Comparison of ENCODE assay signal across 1 cellular context in the genomic region with DNA sequence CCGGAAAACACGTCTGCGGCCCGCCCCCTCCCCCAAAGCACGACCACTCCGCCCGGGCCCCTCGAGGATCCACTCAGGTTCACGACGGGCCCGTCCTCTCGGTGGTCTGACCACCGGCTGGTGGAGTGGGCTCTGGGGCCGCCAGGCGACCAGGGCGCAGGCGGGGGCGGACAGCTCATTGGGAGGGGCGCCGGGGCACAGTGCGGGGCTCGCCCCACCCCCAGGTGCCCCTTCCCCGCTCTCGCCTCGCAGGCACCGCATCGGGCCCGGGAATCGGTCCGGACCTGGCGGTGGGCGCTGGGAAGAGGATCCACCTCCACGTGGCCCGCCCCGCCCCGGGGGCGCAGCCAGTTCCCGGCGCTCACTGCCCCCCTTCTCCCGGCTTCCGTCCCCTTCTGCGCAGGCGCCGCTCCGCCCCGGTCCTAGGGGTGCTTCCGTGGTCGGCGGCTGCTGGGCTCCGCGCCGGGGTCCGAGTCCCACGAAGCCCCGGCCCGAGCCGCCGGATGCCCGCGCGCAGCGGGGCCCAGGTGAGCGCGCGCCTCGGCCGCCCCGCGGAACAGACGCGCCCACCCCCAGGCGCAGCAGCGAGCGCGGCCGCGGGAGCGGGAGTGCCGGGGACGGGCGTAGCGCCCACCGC.
TF ChIP-seq lines count a peak whose summit lies in the region.

A gene with protein sequence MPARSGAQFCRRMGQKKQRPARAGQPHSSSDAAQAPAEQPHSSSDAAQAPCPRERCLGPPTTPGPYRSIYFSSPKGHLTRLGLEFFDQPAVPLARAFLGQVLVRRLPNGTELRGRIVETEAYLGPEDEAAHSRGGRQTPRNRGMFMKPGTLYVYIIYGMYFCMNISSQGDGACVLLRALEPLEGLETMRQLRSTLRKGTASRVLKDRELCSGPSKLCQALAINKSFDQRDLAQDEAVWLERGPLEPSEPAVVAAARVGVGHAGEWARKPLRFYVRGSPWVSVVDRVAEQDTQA (plus strand): TSS at position 419 of the 637 bp plus-strand sequence. CDS start 85 bp downstream, at position 504.

TF ChIP-seq in HepG2, 621 proteins besides CTCF, POLR2A, EP300 and RAD21 (continued from another document and continues in another):
- TF ChIP-seq, protein P1, sequence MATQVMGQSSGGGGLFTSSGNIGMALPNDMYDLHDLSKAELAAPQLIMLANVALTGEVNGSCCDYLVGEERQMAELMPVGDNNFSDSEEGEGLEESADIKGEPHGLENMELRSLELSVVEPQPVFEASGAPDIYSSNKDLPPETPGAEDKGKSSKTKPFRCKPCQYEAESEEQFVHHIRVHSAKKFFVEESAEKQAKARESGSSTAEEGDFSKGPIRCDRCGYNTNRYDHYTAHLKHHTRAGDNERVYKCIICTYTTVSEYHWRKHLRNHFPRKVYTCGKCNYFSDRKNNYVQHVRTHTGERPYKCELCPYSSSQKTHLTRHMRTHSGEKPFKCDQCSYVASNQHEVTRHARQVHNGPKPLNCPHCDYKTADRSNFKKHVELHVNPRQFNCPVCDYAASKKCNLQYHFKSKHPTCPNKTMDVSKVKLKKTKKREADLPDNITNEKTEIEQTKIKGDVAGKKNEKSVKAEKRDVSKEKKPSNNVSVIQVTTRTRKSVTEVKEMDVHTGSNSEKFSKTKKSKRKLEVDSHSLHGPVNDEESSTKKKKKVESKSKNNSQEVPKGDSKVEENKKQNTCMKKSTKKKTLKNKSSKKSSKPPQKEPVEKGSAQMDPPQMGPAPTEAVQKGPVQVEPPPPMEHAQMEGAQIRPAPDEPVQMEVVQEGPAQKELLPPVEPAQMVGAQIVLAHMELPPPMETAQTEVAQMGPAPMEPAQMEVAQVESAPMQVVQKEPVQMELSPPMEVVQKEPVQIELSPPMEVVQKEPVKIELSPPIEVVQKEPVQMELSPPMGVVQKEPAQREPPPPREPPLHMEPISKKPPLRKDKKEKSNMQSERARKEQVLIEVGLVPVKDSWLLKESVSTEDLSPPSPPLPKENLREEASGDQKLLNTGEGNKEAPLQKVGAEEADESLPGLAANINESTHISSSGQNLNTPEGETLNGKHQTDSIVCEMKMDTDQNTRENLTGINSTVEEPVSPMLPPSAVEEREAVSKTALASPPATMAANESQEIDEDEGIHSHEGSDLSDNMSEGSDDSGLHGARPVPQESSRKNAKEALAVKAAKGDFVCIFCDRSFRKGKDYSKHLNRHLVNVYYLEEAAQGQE (IDR thresholded peaks at IDR 0.05; ENCODE audit: borderline replicate concordance in 1 of 2, low read depth in 1 of 2, low read length in 2 of 2) = no peak
- TF ChIP-seq, protein P2, sequence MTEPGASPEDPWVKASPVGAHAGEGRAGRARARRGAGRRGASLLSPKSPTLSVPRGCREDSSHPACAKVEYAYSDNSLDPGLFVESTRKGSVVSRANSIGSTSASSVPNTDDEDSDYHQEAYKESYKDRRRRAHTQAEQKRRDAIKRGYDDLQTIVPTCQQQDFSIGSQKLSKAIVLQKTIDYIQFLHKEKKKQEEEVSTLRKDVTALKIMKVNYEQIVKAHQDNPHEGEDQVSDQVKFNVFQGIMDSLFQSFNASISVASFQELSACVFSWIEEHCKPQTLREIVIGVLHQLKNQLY (CRISPR knock-in tag; IDR thresholded peaks at IDR 0.05) = peak; percentile 33; the same call in 1 of the 2 replicates
- TF ChIP-seq ZSCAN9 (CRISPR knock-in tag; IDR thresholded peaks at IDR 0.05; ENCODE audit: borderline replicate concordance) = no peak
- TF ChIP-seq MIER2 (CRISPR knock-in tag; IDR thresholded peaks at IDR 0.05) = no peak
- TF ChIP-seq, protein P3, sequence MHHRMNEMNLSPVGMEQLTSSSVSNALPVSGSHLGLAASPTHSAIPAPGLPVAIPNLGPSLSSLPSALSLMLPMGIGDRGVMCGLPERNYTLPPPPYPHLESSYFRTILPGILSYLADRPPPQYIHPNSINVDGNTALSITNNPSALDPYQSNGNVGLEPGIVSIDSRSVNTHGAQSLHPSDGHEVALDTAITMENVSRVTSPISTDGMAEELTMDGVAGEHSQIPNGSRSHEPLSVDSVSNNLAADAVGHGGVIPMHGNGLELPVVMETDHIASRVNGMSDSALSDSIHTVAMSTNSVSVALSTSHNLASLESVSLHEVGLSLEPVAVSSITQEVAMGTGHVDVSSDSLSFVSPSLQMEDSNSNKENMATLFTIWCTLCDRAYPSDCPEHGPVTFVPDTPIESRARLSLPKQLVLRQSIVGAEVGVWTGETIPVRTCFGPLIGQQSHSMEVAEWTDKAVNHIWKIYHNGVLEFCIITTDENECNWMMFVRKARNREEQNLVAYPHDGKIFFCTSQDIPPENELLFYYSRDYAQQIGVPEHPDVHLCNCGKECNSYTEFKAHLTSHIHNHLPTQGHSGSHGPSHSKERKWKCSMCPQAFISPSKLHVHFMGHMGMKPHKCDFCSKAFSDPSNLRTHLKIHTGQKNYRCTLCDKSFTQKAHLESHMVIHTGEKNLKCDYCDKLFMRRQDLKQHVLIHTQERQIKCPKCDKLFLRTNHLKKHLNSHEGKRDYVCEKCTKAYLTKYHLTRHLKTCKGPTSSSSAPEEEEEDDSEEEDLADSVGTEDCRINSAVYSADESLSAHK (CRISPR knock-in tag; IDR thresholded peaks at IDR 0.05; ENCODE audit: borderline replicate concordance) = no peak
- TF ChIP-seq, protein P4, sequence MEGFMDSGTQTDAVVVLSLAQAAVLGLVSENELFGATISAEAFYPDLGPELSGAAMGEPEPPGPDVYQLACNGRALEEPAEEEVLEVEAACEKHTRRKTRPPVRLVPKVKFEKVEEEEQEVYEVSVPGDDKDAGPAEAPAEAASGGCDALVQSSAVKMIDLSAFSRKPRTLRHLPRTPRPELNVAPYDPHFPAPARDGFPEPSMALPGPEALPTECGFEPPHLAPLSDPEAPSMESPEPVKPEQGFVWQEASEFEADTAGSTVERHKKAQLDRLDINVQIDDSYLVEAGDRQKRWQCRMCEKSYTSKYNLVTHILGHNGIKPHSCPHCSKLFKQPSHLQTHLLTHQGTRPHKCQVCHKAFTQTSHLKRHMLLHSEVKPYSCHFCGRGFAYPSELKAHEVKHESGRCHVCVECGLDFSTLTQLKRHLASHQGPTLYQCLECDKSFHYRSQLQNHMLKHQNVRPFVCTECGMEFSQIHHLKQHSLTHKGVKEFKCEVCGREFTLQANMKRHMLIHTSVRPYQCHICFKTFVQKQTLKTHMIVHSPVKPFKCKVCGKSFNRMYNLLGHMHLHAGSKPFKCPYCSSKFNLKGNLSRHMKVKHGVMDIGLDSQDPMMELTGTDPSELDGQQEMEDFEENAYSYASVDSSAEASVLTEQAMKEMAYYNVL (CRISPR knock-in tag; IDR thresholded peaks at IDR 0.05; ENCODE audit: borderline replicate concordance) = no peak; the same call in 1 of the 2 replicates
- no peak for TF ChIP-seq ZNF33B (CRISPR knock-in tag; IDR thresholded peaks at IDR 0.05)
- TF ChIP-seq, protein P5, sequence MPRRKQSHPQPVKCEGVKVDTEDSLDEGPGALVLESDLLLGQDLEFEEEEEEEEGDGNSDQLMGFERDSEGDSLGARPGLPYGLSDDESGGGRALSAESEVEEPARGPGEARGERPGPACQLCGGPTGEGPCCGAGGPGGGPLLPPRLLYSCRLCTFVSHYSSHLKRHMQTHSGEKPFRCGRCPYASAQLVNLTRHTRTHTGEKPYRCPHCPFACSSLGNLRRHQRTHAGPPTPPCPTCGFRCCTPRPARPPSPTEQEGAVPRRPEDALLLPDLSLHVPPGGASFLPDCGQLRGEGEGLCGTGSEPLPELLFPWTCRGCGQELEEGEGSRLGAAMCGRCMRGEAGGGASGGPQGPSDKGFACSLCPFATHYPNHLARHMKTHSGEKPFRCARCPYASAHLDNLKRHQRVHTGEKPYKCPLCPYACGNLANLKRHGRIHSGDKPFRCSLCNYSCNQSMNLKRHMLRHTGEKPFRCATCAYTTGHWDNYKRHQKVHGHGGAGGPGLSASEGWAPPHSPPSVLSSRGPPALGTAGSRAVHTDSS (CRISPR knock-in tag; conservative IDR thresholded peaks at IDR 0.05) = no peak
- no peak for TF ChIP-seq ATF7 (IDR thresholded peaks at IDR 0.05)
- no peak for TF ChIP-seq ATF7 (CRISPR knock-in tag; IDR thresholded peaks at IDR 0.05)
- no peak for TF ChIP-seq RARA (CRISPR knock-in tag; IDR thresholded peaks at IDR 0.05)
- no peak for TF ChIP-seq CREB1 (IDR thresholded peaks at IDR 0.05)
- TF ChIP-seq CREB1 (CRISPR knock-in tag; IDR thresholded peaks at IDR 0.05) = no peak
- no peak for TF ChIP-seq NFIB (CRISPR knock-in tag; IDR thresholded peaks at IDR 0.05; ENCODE audit: borderline replicate concordance)
- TF ChIP-seq, protein P6, sequence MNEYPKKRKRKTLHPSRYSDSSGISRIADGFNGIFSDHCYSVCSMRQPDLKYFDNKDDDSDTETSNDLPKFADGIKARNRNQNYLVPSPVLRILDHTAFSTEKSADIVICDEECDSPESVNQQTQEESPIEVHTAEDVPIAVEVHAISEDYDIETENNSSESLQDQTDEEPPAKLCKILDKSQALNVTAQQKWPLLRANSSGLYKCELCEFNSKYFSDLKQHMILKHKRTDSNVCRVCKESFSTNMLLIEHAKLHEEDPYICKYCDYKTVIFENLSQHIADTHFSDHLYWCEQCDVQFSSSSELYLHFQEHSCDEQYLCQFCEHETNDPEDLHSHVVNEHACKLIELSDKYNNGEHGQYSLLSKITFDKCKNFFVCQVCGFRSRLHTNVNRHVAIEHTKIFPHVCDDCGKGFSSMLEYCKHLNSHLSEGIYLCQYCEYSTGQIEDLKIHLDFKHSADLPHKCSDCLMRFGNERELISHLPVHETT (CRISPR knock-in tag; conservative IDR thresholded peaks at IDR 0.05) = no peak
- TF ChIP-seq, protein P7, sequence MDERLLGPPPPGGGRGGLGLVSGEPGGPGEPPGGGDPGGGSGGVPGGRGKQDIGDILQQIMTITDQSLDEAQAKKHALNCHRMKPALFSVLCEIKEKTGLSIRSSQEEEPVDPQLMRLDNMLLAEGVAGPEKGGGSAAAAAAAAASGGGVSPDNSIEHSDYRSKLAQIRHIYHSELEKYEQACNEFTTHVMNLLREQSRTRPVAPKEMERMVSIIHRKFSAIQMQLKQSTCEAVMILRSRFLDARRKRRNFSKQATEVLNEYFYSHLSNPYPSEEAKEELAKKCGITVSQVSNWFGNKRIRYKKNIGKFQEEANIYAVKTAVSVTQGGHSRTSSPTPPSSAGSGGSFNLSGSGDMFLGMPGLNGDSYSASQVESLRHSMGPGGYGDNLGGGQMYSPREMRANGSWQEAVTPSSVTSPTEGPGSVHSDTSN (CRISPR knock-in tag; IDR thresholded peaks at IDR 0.05) = no peak
- TF ChIP-seq, protein P8, sequence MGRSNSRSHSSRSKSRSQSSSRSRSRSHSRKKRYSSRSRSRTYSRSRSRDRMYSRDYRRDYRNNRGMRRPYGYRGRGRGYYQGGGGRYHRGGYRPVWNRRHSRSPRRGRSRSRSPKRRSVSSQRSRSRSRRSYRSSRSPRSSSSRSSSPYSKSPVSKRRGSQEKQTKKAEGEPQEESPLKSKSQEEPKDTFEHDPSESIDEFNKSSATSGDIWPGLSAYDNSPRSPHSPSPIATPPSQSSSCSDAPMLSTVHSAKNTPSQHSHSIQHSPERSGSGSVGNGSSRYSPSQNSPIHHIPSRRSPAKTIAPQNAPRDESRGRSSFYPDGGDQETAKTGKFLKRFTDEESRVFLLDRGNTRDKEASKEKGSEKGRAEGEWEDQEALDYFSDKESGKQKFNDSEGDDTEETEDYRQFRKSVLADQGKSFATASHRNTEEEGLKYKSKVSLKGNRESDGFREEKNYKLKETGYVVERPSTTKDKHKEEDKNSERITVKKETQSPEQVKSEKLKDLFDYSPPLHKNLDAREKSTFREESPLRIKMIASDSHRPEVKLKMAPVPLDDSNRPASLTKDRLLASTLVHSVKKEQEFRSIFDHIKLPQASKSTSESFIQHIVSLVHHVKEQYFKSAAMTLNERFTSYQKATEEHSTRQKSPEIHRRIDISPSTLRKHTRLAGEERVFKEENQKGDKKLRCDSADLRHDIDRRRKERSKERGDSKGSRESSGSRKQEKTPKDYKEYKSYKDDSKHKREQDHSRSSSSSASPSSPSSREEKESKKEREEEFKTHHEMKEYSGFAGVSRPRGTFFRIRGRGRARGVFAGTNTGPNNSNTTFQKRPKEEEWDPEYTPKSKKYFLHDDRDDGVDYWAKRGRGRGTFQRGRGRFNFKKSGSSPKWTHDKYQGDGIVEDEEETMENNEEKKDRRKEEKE (IDR thresholded peaks at IDR 0.05) = no peak
- TF ChIP-seq ZNF224 (CRISPR knock-in tag; IDR thresholded peaks at IDR 0.05) = no peak
- TF ChIP-seq RBM22 (optimal IDR thresholded peaks at IDR 0.05; ENCODE audit: low read length) = no peak
- TF ChIP-seq, protein P9, sequence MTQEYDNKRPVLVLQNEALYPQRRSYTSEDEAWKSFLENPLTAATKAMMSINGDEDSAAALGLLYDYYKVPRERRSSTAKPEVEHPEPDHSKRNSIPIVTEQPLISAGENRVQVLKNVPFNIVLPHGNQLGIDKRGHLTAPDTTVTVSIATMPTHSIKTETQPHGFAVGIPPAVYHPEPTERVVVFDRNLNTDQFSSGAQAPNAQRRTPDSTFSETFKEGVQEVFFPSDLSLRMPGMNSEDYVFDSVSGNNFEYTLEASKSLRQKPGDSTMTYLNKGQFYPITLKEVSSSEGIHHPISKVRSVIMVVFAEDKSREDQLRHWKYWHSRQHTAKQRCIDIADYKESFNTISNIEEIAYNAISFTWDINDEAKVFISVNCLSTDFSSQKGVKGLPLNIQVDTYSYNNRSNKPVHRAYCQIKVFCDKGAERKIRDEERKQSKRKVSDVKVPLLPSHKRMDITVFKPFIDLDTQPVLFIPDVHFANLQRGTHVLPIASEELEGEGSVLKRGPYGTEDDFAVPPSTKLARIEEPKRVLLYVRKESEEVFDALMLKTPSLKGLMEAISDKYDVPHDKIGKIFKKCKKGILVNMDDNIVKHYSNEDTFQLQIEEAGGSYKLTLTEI (CRISPR knock-in tag; conservative IDR thresholded peaks at IDR 0.05) = no peak
- TF ChIP-seq, protein P10, sequence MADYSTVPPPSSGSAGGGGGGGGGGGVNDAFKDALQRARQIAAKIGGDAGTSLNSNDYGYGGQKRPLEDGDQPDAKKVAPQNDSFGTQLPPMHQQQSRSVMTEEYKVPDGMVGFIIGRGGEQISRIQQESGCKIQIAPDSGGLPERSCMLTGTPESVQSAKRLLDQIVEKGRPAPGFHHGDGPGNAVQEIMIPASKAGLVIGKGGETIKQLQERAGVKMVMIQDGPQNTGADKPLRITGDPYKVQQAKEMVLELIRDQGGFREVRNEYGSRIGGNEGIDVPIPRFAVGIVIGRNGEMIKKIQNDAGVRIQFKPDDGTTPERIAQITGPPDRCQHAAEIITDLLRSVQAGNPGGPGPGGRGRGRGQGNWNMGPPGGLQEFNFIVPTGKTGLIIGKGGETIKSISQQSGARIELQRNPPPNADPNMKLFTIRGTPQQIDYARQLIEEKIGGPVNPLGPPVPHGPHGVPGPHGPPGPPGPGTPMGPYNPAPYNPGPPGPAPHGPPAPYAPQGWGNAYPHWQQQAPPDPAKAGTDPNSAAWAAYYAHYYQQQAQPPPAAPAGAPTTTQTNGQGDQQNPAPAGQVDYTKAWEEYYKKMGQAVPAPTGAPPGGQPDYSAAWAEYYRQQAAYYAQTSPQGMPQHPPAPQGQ (CRISPR knock-in tag; IDR thresholded peaks at IDR 0.05; ENCODE audit: borderline replicate concordance) = no peak
- TF ChIP-seq, protein P11, sequence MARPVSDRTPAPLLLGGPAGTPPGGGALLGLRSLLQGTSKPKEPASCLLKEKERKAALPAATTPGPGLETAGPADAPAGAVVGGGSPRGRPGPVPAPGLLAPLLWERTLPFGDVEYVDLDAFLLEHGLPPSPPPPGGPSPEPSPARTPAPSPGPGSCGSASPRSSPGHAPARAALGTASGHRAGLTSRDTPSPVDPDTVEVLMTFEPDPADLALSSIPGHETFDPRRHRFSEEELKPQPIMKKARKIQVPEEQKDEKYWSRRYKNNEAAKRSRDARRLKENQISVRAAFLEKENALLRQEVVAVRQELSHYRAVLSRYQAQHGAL (CRISPR knock-in tag; IDR thresholded peaks at IDR 0.05; ENCODE audit: not compliant biosample characterization) = no peak
